In the genomic region with DNA sequence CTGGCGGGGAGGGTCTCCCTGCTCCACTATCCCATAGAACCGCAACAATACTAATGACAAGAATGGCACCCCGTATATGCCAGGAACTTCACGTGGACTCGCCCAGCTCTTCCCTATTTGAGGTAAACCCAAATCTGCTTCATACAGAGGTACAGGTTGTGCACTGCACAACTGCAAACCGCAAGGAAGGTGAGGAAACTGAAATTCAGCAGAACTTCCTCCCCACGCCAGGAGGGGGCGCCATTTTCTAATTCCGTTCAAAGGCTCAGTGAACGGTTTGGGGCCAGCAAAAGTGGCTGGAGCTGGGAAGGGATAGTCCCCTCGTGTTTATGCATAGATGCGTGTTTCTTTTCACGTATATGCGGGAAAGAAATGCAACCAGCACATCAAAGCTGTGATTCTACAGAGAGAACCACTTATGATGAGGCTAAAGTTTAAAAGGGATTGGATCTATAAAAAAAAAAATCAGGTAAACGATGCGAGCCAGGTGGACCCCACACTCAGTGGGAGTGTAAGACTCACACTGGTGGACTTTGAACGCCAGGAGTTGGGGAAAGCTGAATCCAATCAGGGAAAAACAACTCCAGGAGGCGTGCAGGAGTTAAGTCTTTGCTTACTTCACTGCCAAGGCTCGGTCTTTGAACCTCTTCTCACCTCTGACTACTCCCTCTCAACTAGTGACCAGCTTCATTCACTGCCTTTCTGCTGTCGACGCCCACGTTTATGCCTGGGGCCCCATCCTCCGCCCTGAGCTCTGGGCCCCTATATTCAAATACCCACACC, we compare ENCODE assay signal across 8 cellular contexts. TPM values are rescaled to one million over a fixed set of nuclear protein-coding genes. Genes with fewer than 3 reads are reported as not detected.
DNase-seq lines count a peak whose midpoint lies in the region; ATAC-seq, FAIRE-seq and TF ChIP-seq lines count a peak whose summit lies in the region.

No MANE protein-coding gene starts in this region.

- H3K27ac ChIP-seq in 22Rv1 (no peak overlapping the region), OCI-LY7 (ENCODE audit: low read depth, low read length, poor library complexity, severe bottlenecking) (no peak overlapping the region), adrenal gland (no peak overlapping the region), HepG2 (ENCODE audit: extremely low read length, insufficient read depth, low read length) (no peak overlapping the region), testis (no peak overlapping the region)

- no peaks in the 10 kb centered on the region for H3K79me2 ChIP-seq in OCI-LY7 (ENCODE audit: insufficient read depth, low read depth, low read length)
- H3K79me2 ChIP-seq in HepG2 (ENCODE audit: insufficient read depth, low read length): no peaks in the 10 kb centered on the region

- no peak for TF ChIP-seq POLR2A in adrenal gland (IDR thresholded peaks at IDR 0.05)
- TF ChIP-seq POLR2A in HepG2 (IDR thresholded peaks at IDR 0.05; ENCODE audit: insufficient read depth in 1 of 2, low read depth in 2 of 2, low read length in 2 of 2): no peak
- no peak for TF ChIP-seq POLR2A in testis (IDR thresholded peaks at IDR 0.05)

- DNase-seq in GM10266 (ENCODE audit: extremely low spot score) (no peak), OCI-LY7 (ENCODE audit: low spot score) (peak; percentile 47), adrenal gland (peak in 5 of 7 donors; percentile 31 to 70 (median 48)), HepG2 (ENCODE audit: low spot score) (no peak), testis (peak; percentile 62)

- in situ Hi-C loops in HepG2 (cut with HindIII; ENCODE audit: extremely low pct_ligation_motif_present, low pct_unique_long_range_greater_than_20kb): no loop called here

- H3K36me3 ChIP-seq in OCI-LY7 (ENCODE audit: insufficient read depth, low read length): no peaks in the 10 kb centered on the region
- no peaks in the 10 kb centered on the region for H3K36me3 ChIP-seq in adrenal gland (replicated peaks in 1 of 2)
- H3K36me3 ChIP-seq in HepG2 (replicated peaks in 1 of 2; ENCODE audit: control insufficient read depth in 1 of 2, insufficient read depth in 2 of 2, low read length in 2 of 2): no peaks in the 10 kb centered on the region
- no peaks in the 10 kb centered on the region for H3K36me3 ChIP-seq in testis (ENCODE audit: low read depth, missing control alignments)

- H4K20me1 ChIP-seq in OCI-LY7 (ENCODE audit: insufficient read depth, low read length) (no peaks in the 10 kb centered on the region), HepG2 (ENCODE audit: insufficient read depth, low read length) (no peaks in the 10 kb centered on the region)

- no peak for FAIRE-seq in HepG2 (lab: Jason Lieb, UNC)

- peaks cover 35% of the 10 kb centered on the region for H3K27me3 ChIP-seq in adrenal gland
- peaks cover 6 to 42% of the 10 kb centered on the region in 2 experiments; a peak in 4 of 5 replicates for H3K27me3 ChIP-seq in HepG2 (ENCODE audit: control insufficient read depth in 1 of 2, insufficient read depth in 2 of 2, low read length in 2 of 2)
- H3K27me3 ChIP-seq in testis: no peaks in the 10 kb centered on the region

- no TSS peak for BruUV-seq in OCI-LY7 (replicated peaks; lab: Mats Ljungman, UMichigan)
- no TSS peak for BruUV-seq in HepG2 (replicated peaks; lab: Mats Ljungman, UMichigan)

- H3K4me1 ChIP-seq in OCI-LY7 (ENCODE audit: insufficient read depth, low read length, poor library complexity, severe bottlenecking) (no peaks in the 10 kb centered on the region), adrenal gland (replicated peaks in 1 of 2) (no peaks in the 10 kb centered on the region), HepG2 (ENCODE audit: insufficient read depth, low read length) (no peaks in the 10 kb centered on the region), testis (no peaks in the 10 kb centered on the region)

- no peak for TF ChIP-seq RAD21 in HepG2 (CRISPR knock-in tag; IDR thresholded peaks at IDR 0.05)

- H3K9me2 ChIP-seq in OCI-LY7 (ENCODE audit: insufficient read depth, low read length): no peaks in the 10 kb centered on the region

- H3K4me3 ChIP-seq in OCI-LY7 (ENCODE audit: low read depth, low read length, poor library complexity, severe bottlenecking): no peak overlapping the region
- H3K4me3 ChIP-seq in adrenal gland: no peak overlapping the region
- no peak overlapping the region for H3K4me3 ChIP-seq in HepG2 (replicated peaks in 1 of 3; ENCODE audit: insufficient read depth in 1 of 3, low read depth in 2 of 3, low read length in 3 of 3)
- H3K4me3 ChIP-seq in testis: no peak overlapping the region

- CTCF ChIA-PET in OCI-LY7 (lab: Charles Lee; ENCODE audit: unreplicated experiment) (no interaction called here), HepG2 (lab: Yijun Ruan, JAX; ENCODE audit: low intra/inter-chr PET ratio, low total read pairs) (interaction anchor here (1.1 to 1.5 kb wide), 2 partner anchors 114 to 253 kb away, joined by 3 to 8 read pairs; no protein-coding TSS in a partner anchor)

- intact Hi-C loops in OCI-LY7 (cut with micrococcal nuclease; ENCODE audit: unreplicated experiment) (loop anchor here (1.0 kb wide), 1 partner anchor 114 kb away; no protein-coding TSS in a partner anchor), adrenal gland (cut with DNase I) (loop anchor here in 1 of 2 donors (5.0 kb wide), 1 partner anchor 113 kb away; no protein-coding TSS in a partner anchor), HepG2 (cut with micrococcal nuclease; ENCODE audit: unreplicated experiment) (no loop called here), testis (cut with DNase I; ENCODE audit: low total_unique reads) (no loop called here)

- H2AFZ ChIP-seq in OCI-LY7 (ENCODE audit: low read length) (no peak overlapping the region), HepG2 (ENCODE audit: low read length) (no peak overlapping the region)

- TF ChIP-seq CTCF in 22Rv1 (IDR thresholded peaks at IDR 0.05): peak; percentile 88
- peak; percentile 69 for TF ChIP-seq CTCF in GM10266 (IDR thresholded peaks at IDR 0.05; ENCODE audit: control insufficient read depth, insufficient read depth, low read depth, missing control alignments)
- peak; percentile 94 for TF ChIP-seq CTCF in OCI-LY7 (conservative IDR thresholded peaks at IDR 0.05; ENCODE audit: low read length)
- peak; percentile 52 to 83 (median 72) for TF ChIP-seq CTCF in adrenal gland (IDR thresholded peaks at IDR 0.05)
- peak; percentile 63 for TF ChIP-seq CTCF in HepG2 (CRISPR knock-in tag; IDR thresholded peaks at IDR 0.05)
- peak; percentile 51 to 88 (median 72) for TF ChIP-seq CTCF in testis (IDR thresholded peaks at IDR 0.05)

- H3K9me3 ChIP-seq in OCI-LY7 (ENCODE audit: low read length) (no peaks in the 10 kb centered on the region), adrenal gland (replicated peaks in 1 of 3) (no peaks in the 10 kb centered on the region), HepG2 (ENCODE audit: low read length) (no peaks in the 10 kb centered on the region; the same call in 1 of the 2 replicates), testis (no peaks in the 10 kb centered on the region)

- WGBS in adrenal gland, 4 donors: 51 to 55% (median 53%) methylated on average over 21 to 23 of the region's 23 CpGs
- 30% methylated on average over 21 of the region's 23 CpGs for WGBS in HepG2 (ENCODE audit: low lambda C conversion rate)
- 40 to 49% methylated on average over 23 of the region's 23 CpGs for WGBS in testis, 2 donors

- POLR2A ChIA-PET in OCI-LY7 (lab: Charles Lee) (no interaction called here), HepG2 (lab: Yijun Ruan, JAX) (no interaction called here)

- H3K4me2 ChIP-seq in OCI-LY7 (ENCODE audit: low read length) (no peak overlapping the region), HepG2 (ENCODE audit: low read depth, low read length) (no peak overlapping the region)

- ATAC-seq in HepG2: no peak
- no peak for ATAC-seq in GM21526 (IDR thresholded peaks at IDR 0.05; ENCODE audit: low FRiP score, unreplicated experiment)
- ATAC-seq in GM21529 (IDR thresholded peaks at IDR 0.05; ENCODE audit: unreplicated experiment): no peak

- H3K9ac ChIP-seq in HepG2 (ENCODE audit: insufficient read depth, low read depth, low read length): no peak overlapping the region

- TF ChIP-seq EP300 in HepG2 (IDR thresholded peaks at IDR 0.05; ENCODE audit: low read depth in 2 of 2, low read length in 2 of 2) (no peak), HepG2 (CRISPR knock-in tag; IDR thresholded peaks at IDR 0.05; ENCODE audit: borderline replicate concordance) (no peak)

RNA-seq across cellular contexts. Expression of a gene that starts 20.3 kb away (rescaled TPM):
- total RNA-seq in OCI-LY7 (2014; rRNA removed; shearing (Covaris generic)): 15.2 and 20.0 TPM in 2 replicates
- 11.4 and 14.2 TPM in 2 replicates for total RNA-seq in OCI-LY7 (2022)
- 1 to 10 TPM in 6 of 8 donors, not detected in 2; 2.4 to 8.2 (median 6.0) TPM for total RNA-seq in adrenal gland
- 10 to 100 TPM in 1 of 3 donors, 1 to 10 TPM in 1, not detected in 1; 4.6 to 39.6 TPM for polyA plus RNA-seq in adrenal gland
- total RNA-seq in HepG2 (2016; rRNA removed; fragmentation: Illumina TruSeq; extraction: Trizol): not detected in 2 replicates
- total RNA-seq in HepG2 (2016; cell fraction: cytosol; rRNA removed; fragmentation: Illumina TruSeq; extraction: Trizol; ENCODE audit: low read depth): not detected in 2 replicates
- total RNA-seq in HepG2 (2016; cell fraction: insoluble cytoplasmic fraction; rRNA removed; fragmentation: Illumina TruSeq; extraction: Trizol): not detected in 2 replicates
- not detected in 2 replicates for total RNA-seq in HepG2 (2016; cell fraction: membrane; rRNA removed; fragmentation: Illumina TruSeq; extraction: Trizol)
- not detected in 2 replicates for total RNA-seq in HepG2 (2016; cell fraction: nucleus; rRNA removed; fragmentation: Illumina TruSeq; extraction: Trizol)
- polyA plus RNA-seq in HepG2 (2011; rRNA removed): not detected in 2 replicates
- not detected in 2 replicates for polyA plus RNA-seq in HepG2 (2011; cell fraction: cytosol; rRNA removed)
- polyA plus RNA-seq in HepG2 (2011; cell fraction: nucleus; rRNA removed): not detected in 2 replicates
- not detected in 2 replicates for polyA plus RNA-seq in HepG2 (2012)
- polyA plus RNA-seq in HepG2 (2016; cell fraction: cytosol; fragmentation: Illumina TruSeq; extraction: Trizol; ENCODE audit: low read depth): not detected in 2 replicates
- polyA plus RNA-seq in HepG2 (2016; cell fraction: insoluble cytoplasmic fraction; fragmentation: Illumina TruSeq; extraction: Trizol; ENCODE audit: low read depth): not detected in 2 replicates
- polyA plus RNA-seq in HepG2 (2016; cell fraction: membrane; fragmentation: Illumina TruSeq; extraction: Trizol; ENCODE audit: low read depth): not detected in 2 replicates
- not detected in 2 replicates for polyA plus RNA-seq in HepG2 (2016; cell fraction: nucleus; fragmentation: Illumina TruSeq; extraction: Trizol; ENCODE audit: insufficient read depth, low read depth)
- not detected in 2 replicates for polyA minus RNA-seq in HepG2 (2011; rRNA and poly(A)+ RNA removed; ENCODE audit: low replicate concordance)
- polyA minus RNA-seq in HepG2 (2011; cell fraction: cytosol; rRNA and poly(A)+ RNA removed): not detected in 2 replicates
- polyA minus RNA-seq in HepG2 (2011; cell fraction: nucleus; rRNA and poly(A)+ RNA removed): not detected in 2 replicates
- 10 to 100 TPM in 1 of 2 donors, 1 to 10 TPM in 1; 5.4 to 10.2 TPM for total RNA-seq in testis
- 11.7 TPM for polyA plus RNA-seq in testis (ENCODE audit: insufficient read depth, low read depth, low replicate concordance)

RNA-seq across cellular contexts. Expression of a gene that starts 29.8 kb away (rescaled TPM):
- 0.16 TPM in 1 of 2 replicates, not detected in the other for total RNA-seq in OCI-LY7 (2014; rRNA removed; shearing (Covaris generic))
- 0.17 and 0.33 TPM in 2 replicates for total RNA-seq in OCI-LY7 (2022)
- 1 to 10 TPM in 3 of 8 donors, under 1 TPM in 4, not detected in 1; 0.27 to 3.4 (median 0.75) TPM for total RNA-seq in adrenal gland
- polyA plus RNA-seq in adrenal gland: 1 to 10 TPM in 1 of 3 donors, under 1 TPM in 2; 0.26 to 1.8 (median 0.77) TPM
- not detected in 2 replicates for total RNA-seq in HepG2 (2016; rRNA removed; fragmentation: Illumina TruSeq; extraction: Trizol)
- total RNA-seq in HepG2 (2016; cell fraction: cytosol; rRNA removed; fragmentation: Illumina TruSeq; extraction: Trizol; ENCODE audit: low read depth): not detected in 2 replicates
- not detected in 2 replicates for total RNA-seq in HepG2 (2016; cell fraction: insoluble cytoplasmic fraction; rRNA removed; fragmentation: Illumina TruSeq; extraction: Trizol)
- not detected in 2 replicates for total RNA-seq in HepG2 (2016; cell fraction: membrane; rRNA removed; fragmentation: Illumina TruSeq; extraction: Trizol)
- not detected in 2 replicates for total RNA-seq in HepG2 (2016; cell fraction: nucleus; rRNA removed; fragmentation: Illumina TruSeq; extraction: Trizol)
- polyA plus RNA-seq in HepG2 (2011; rRNA removed): not detected in 2 replicates
- polyA plus RNA-seq in HepG2 (2011; cell fraction: cytosol; rRNA removed): not detected in 2 replicates
- polyA plus RNA-seq in HepG2 (2011; cell fraction: nucleus; rRNA removed): not detected in 2 replicates
- not detected in 2 replicates for polyA plus RNA-seq in HepG2 (2012)
- polyA plus RNA-seq in HepG2 (2016; cell fraction: cytosol; fragmentation: Illumina TruSeq; extraction: Trizol; ENCODE audit: low read depth): not detected in 2 replicates
- not detected in 2 replicates for polyA plus RNA-seq in HepG2 (2016; cell fraction: insoluble cytoplasmic fraction; fragmentation: Illumina TruSeq; extraction: Trizol; ENCODE audit: low read depth)
- polyA plus RNA-seq in HepG2 (2016; cell fraction: membrane; fragmentation: Illumina TruSeq; extraction: Trizol; ENCODE audit: low read depth): not detected in 2 replicates
- polyA plus RNA-seq in HepG2 (2016; cell fraction: nucleus; fragmentation: Illumina TruSeq; extraction: Trizol; ENCODE audit: insufficient read depth, low read depth): not detected in 2 replicates
- not detected in 2 replicates for polyA minus RNA-seq in HepG2 (2011; rRNA and poly(A)+ RNA removed; ENCODE audit: low replicate concordance)
- not detected in 2 replicates for polyA minus RNA-seq in HepG2 (2011; cell fraction: cytosol; rRNA and poly(A)+ RNA removed)
- polyA minus RNA-seq in HepG2 (2011; cell fraction: nucleus; rRNA and poly(A)+ RNA removed): not detected in 2 replicates
- 1 to 10 TPM; 2.5 to 5.5 TPM for total RNA-seq in testis
- 3.3 TPM for polyA plus RNA-seq in testis (ENCODE audit: insufficient read depth, low read depth, low replicate concordance)

RNA-seq across cellular contexts. Expression of a gene that starts 50.1 kb away (rescaled TPM):
- total RNA-seq in OCI-LY7 (2014; rRNA removed; shearing (Covaris generic)): 0.03 TPM in 2 replicates
- 10.7 and 13.1 TPM in 2 replicates for total RNA-seq in OCI-LY7 (2022)
- 10 to 100 TPM in 4 of 8 donors, 1 to 10 TPM in 4; 4.2 to 13.6 (median 9.0) TPM for total RNA-seq in adrenal gland
- 10 to 100 TPM in 1 of 3 donors, 1 to 10 TPM in 2; 1.5 to 22.6 (median 2.1) TPM for polyA plus RNA-seq in adrenal gland
- not detected in 2 replicates for total RNA-seq in HepG2 (2016; rRNA removed; fragmentation: Illumina TruSeq; extraction: Trizol)
- not detected in 2 replicates for total RNA-seq in HepG2 (2016; cell fraction: cytosol; rRNA removed; fragmentation: Illumina TruSeq; extraction: Trizol; ENCODE audit: low read depth)
- total RNA-seq in HepG2 (2016; cell fraction: insoluble cytoplasmic fraction; rRNA removed; fragmentation: Illumina TruSeq; extraction: Trizol): not detected in 2 replicates
- total RNA-seq in HepG2 (2016; cell fraction: membrane; rRNA removed; fragmentation: Illumina TruSeq; extraction: Trizol): not detected in 2 replicates
- total RNA-seq in HepG2 (2016; cell fraction: nucleus; rRNA removed; fragmentation: Illumina TruSeq; extraction: Trizol): not detected in 2 replicates
- not detected in 2 replicates for polyA plus RNA-seq in HepG2 (2011; rRNA removed)
- not detected in 2 replicates for polyA plus RNA-seq in HepG2 (2011; cell fraction: cytosol; rRNA removed)
- polyA plus RNA-seq in HepG2 (2011; cell fraction: nucleus; rRNA removed): not detected in 2 replicates
- not detected in 2 replicates for polyA plus RNA-seq in HepG2 (2012)
- polyA plus RNA-seq in HepG2 (2016; cell fraction: cytosol; fragmentation: Illumina TruSeq; extraction: Trizol; ENCODE audit: low read depth): not detected in 2 replicates
- not detected in 2 replicates for polyA plus RNA-seq in HepG2 (2016; cell fraction: insoluble cytoplasmic fraction; fragmentation: Illumina TruSeq; extraction: Trizol; ENCODE audit: low read depth)
- not detected in 2 replicates for polyA plus RNA-seq in HepG2 (2016; cell fraction: membrane; fragmentation: Illumina TruSeq; extraction: Trizol; ENCODE audit: low read depth)
- not detected in 2 replicates for polyA plus RNA-seq in HepG2 (2016; cell fraction: nucleus; fragmentation: Illumina TruSeq; extraction: Trizol; ENCODE audit: insufficient read depth, low read depth)
- polyA minus RNA-seq in HepG2 (2011; rRNA and poly(A)+ RNA removed; ENCODE audit: low replicate concordance): not detected in 2 replicates
- not detected in 2 replicates for polyA minus RNA-seq in HepG2 (2011; cell fraction: cytosol; rRNA and poly(A)+ RNA removed)
- polyA minus RNA-seq in HepG2 (2011; cell fraction: nucleus; rRNA and poly(A)+ RNA removed): not detected in 2 replicates
- 1 to 10 TPM; 4.5 to 5.4 TPM for total RNA-seq in testis
- 4.1 TPM for polyA plus RNA-seq in testis (ENCODE audit: insufficient read depth, low read depth, low replicate concordance)

RNA-seq across cellular contexts. Expression of a gene that starts 53.7 kb away (rescaled TPM):
- 1.0 and 2.0 TPM in 2 replicates for total RNA-seq in OCI-LY7 (2014; rRNA removed; shearing (Covaris generic))
- total RNA-seq in OCI-LY7 (2022): 4.2 and 4.5 TPM in 2 replicates
- 10 to 100 TPM; 14.8 to 53.8 (median 26.6) TPM for total RNA-seq in adrenal gland
- polyA plus RNA-seq in adrenal gland: 10 to 100 TPM in 2 of 3 donors, 1 to 10 TPM in 1; 1.6 to 32.4 (median 31.6) TPM
- total RNA-seq in HepG2 (2016; rRNA removed; fragmentation: Illumina TruSeq; extraction: Trizol): not detected in 2 replicates
- total RNA-seq in HepG2 (2016; cell fraction: cytosol; rRNA removed; fragmentation: Illumina TruSeq; extraction: Trizol; ENCODE audit: low read depth): not detected in 2 replicates
- total RNA-seq in HepG2 (2016; cell fraction: insoluble cytoplasmic fraction; rRNA removed; fragmentation: Illumina TruSeq; extraction: Trizol): not detected in 2 replicates
- total RNA-seq in HepG2 (2016; cell fraction: membrane; rRNA removed; fragmentation: Illumina TruSeq; extraction: Trizol): not detected in 2 replicates
- not detected in 2 replicates for total RNA-seq in HepG2 (2016; cell fraction: nucleus; rRNA removed; fragmentation: Illumina TruSeq; extraction: Trizol)
- not detected in 2 replicates for polyA plus RNA-seq in HepG2 (2011; rRNA removed)
- polyA plus RNA-seq in HepG2 (2011; cell fraction: cytosol; rRNA removed): not detected in 2 replicates
- polyA plus RNA-seq in HepG2 (2011; cell fraction: nucleus; rRNA removed): not detected in 2 replicates
- polyA plus RNA-seq in HepG2 (2012): not detected in 2 replicates
- not detected in 2 replicates for polyA plus RNA-seq in HepG2 (2016; cell fraction: cytosol; fragmentation: Illumina TruSeq; extraction: Trizol; ENCODE audit: low read depth)
- not detected in 2 replicates for polyA plus RNA-seq in HepG2 (2016; cell fraction: insoluble cytoplasmic fraction; fragmentation: Illumina TruSeq; extraction: Trizol; ENCODE audit: low read depth)
- polyA plus RNA-seq in HepG2 (2016; cell fraction: membrane; fragmentation: Illumina TruSeq; extraction: Trizol; ENCODE audit: low read depth): not detected in 2 replicates
- polyA plus RNA-seq in HepG2 (2016; cell fraction: nucleus; fragmentation: Illumina TruSeq; extraction: Trizol; ENCODE audit: insufficient read depth, low read depth): not detected in 2 replicates
- not detected in 2 replicates for polyA minus RNA-seq in HepG2 (2011; rRNA and poly(A)+ RNA removed; ENCODE audit: low replicate concordance)
- polyA minus RNA-seq in HepG2 (2011; cell fraction: cytosol; rRNA and poly(A)+ RNA removed): not detected in 2 replicates
- polyA minus RNA-seq in HepG2 (2011; cell fraction: nucleus; rRNA and poly(A)+ RNA removed): not detected in 2 replicates
- total RNA-seq in testis: 10 to 100 TPM; 14.3 to 20.6 TPM
- polyA plus RNA-seq in testis (ENCODE audit: insufficient read depth, low read depth, low replicate concordance): 16.9 TPM

Comparison
In these comparisons a context has a peak if more than half of its experiments do, and no peak if none do; other contexts are left out.
1. DNase-seq: peak in OCI-LY7 (single experiment), adrenal gland (5 of 7) and testis (single experiment); none in GM10266 (single experiment) and HepG2 (single experiment).
2. Peak in every context shown above with its lines, with median percentiles within 50 percentile points of each other: CTCF ChIP-seq.